11 cellular contexts compared by ENCODE assay signal in the genomic region with DNA sequence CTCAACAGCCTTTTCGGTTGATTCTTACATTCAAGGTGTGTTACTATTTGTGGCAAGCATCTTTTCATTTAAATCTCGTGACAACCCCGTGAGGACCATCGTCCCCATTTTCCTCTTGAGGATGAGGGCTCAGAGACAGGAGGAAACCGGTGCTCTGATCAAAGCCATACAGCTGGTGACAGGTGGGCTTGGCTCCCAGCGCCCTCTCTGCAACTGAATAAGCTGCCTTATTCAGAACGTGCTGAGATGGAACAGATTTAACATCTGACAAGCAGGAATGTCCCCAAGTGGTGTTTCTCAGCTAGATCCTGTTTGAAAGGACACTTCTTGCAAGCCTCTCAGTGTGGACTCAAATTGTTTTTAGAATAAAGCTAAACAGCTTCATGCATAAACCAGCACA. TPM values are rescaled to one million over a fixed set of nuclear protein-coding genes. Genes with fewer than 3 reads are reported as not detected.
DNase-seq lines count a peak whose midpoint lies in the region; ATAC-seq and TF ChIP-seq lines count a peak whose summit lies in the region.
"Had no signal": no experiment of that assay in that cellular context is flagged by ENCODE, and none has a peak within 500 bp of the region (broad histone marks: within the 10 kb centered on the region; RNA-seq: fewer than 3 reads in every experiment).

No MANE protein-coding gene starts in this region.

- peaks cover 2% of the 10 kb centered on the region for H3K9me3 ChIP-seq in RWPE2 (ENCODE audit: severe bottlenecking)
- H3K9me3 ChIP-seq in aorta (ENCODE audit: control insufficient read depth, low read length) = no peaks in the 10 kb centered on the region
- H3K9me3 ChIP-seq: prostate gland had no signal

- 59 to 63% methylated on average over 7 of the region's 7 CpGs for WGBS in aorta, 2 donors

- intact Hi-C loops in posterior cingulate gyrus (cut with DNase I) = loop anchor here (2.0 kb wide), 1 partner anchor 21 kb away; a partner anchor contains a TSS
- intact Hi-C loops in aorta (cut with DNase I) = no loop called here

- H3K36me3 ChIP-seq in RWPE2 (ENCODE audit: low read depth) (no peaks in the 10 kb centered on the region), aorta (ENCODE audit: control insufficient read depth in 1 of 2, insufficient read depth in 2 of 2, low read length in 1 of 2) (no peaks in the 10 kb centered on the region)
- H3K36me3 ChIP-seq: prostate gland had no signal

- peak overlapping the region; percentile 24 for H3K4me3 Mint-ChIP-seq in stimulated activated naive CD8-positive, alpha-beta T cell treated with anti-CD3 and anti-CD28 coated beads, Interleukin-15, Interleukin-2, amounts not matched to agents 100 ng/mL and 50 ng/mL, for 24 hours
- H3K4me3 Mint-ChIP-seq in glutamatergic neuron (ENCODE audit: unreplicated experiment) = peak overlapping the region; percentile 69

- no peaks in the 10 kb centered on the region for H3K9me3 Mint-ChIP-seq in stimulated activated naive CD8-positive, alpha-beta T cell treated with anti-CD3 and anti-CD28 coated beads, Interleukin-15, Interleukin-2, amounts not matched to agents 100 ng/mL and 50 ng/mL, for 24 hours
- H3K9me3 Mint-ChIP-seq in glutamatergic neuron (ENCODE audit: unreplicated experiment) = no peaks in the 10 kb centered on the region

- H3K4me3 ChIP-seq in RWPE2 (ENCODE audit: severe bottlenecking) (peak overlapping the region; percentile 41), aorta (ENCODE audit: low read length in 2 of 2) (no peak overlapping the region)
- H3K4me3 ChIP-seq: prostate gland had no signal

- no peaks in the 10 kb centered on the region for H3K36me3 Mint-ChIP-seq in stimulated activated naive CD8-positive, alpha-beta T cell treated with anti-CD3 and anti-CD28 coated beads, Interleukin-15, Interleukin-2, amounts not matched to agents 100 ng/mL and 50 ng/mL, for 24 hours (ENCODE audit: low read depth)
- peaks cover 10% of the 10 kb centered on the region for H3K36me3 Mint-ChIP-seq in glutamatergic neuron (ENCODE audit: unreplicated experiment)

- H3K27me3 ChIP-seq in RWPE2 (ENCODE audit: insufficient read depth, poor library complexity, severe bottlenecking) (no peaks in the 10 kb centered on the region), aorta (ENCODE audit: control insufficient read depth in 1 of 2, insufficient read depth in 2 of 2, low read length in 1 of 2) (no peaks in the 10 kb centered on the region)

- DNase-seq in stimulated activated naive CD8-positive, alpha-beta T cell treated with anti-CD3 and anti-CD28 coated beads, Interleukin-15, Interleukin-2, amounts not matched to agents 100 U/mL and 50 U/mL, for 24 hours = no peak
- DNase-seq in RWPE2 (ENCODE audit: low spot score) (no peak), glutamatergic neuron (no peak), posterior cingulate gyrus (no peak), hippocampal formation (lab: John Stamatoyannopoulos, UW) (no peak), aorta (no peak)

- H3K27ac ChIP-seq in RWPE2 (ENCODE audit: poor library complexity, severe bottlenecking) (no peak overlapping the region), aorta (ENCODE audit: low read depth in 1 of 2, low read length in 2 of 2) (no peak overlapping the region)
- H3K27ac ChIP-seq: prostate gland, VCaP had no signal

- TF ChIP-seq CTCF in RWPE2 (IDR thresholded peaks at IDR 0.05; ENCODE audit: poor library complexity, severe bottlenecking) = no peak
- TF ChIP-seq CTCF in glutamatergic neuron (IDR thresholded peaks at IDR 0.05; ENCODE audit: partially characterized antibody, unreplicated experiment) = no peak

- H3K4me1 ChIP-seq in RWPE2 (ENCODE audit: insufficient read depth, poor library complexity, severe bottlenecking) (no peaks in the 10 kb centered on the region), aorta (ENCODE audit: control insufficient read depth in 1 of 2, insufficient read depth in 2 of 2, low read length in 2 of 2) (no peaks in the 10 kb centered on the region)
- H3K4me1 ChIP-seq: prostate gland had no signal

- no peaks in the 10 kb centered on the region for H3K27me3 Mint-ChIP-seq in stimulated activated naive CD8-positive, alpha-beta T cell treated with anti-CD3 and anti-CD28 coated beads, Interleukin-15, Interleukin-2, amounts not matched to agents 100 ng/mL and 50 ng/mL, for 24 hours
- peaks cover 6% of the 10 kb centered on the region for H3K27me3 Mint-ChIP-seq in glutamatergic neuron (ENCODE audit: unreplicated experiment)

- ATAC-seq in stimulated activated naive CD8-positive, alpha-beta T cell treated with anti-CD3 and anti-CD28 coated beads, Interleukin-15, Interleukin-2, amounts not matched to agents 100 U/mL and 50 U/mL, for 24 hours = no peak
- ATAC-seq in RWPE2 (ENCODE audit: low read depth) (no peak), HG02938 (IDR thresholded peaks at IDR 0.05; ENCODE audit: unreplicated experiment) (no peak), aorta (ENCODE audit: low FRiP score) (no peak)

- H3K4me1 Mint-ChIP-seq in stimulated activated naive CD8-positive, alpha-beta T cell treated with anti-CD3 and anti-CD28 coated beads, Interleukin-15, Interleukin-2, amounts not matched to agents 100 ng/mL and 50 ng/mL, for 24 hours (ENCODE audit: low read depth) = no peaks in the 10 kb centered on the region
- H3K4me1 Mint-ChIP-seq in glutamatergic neuron (ENCODE audit: low read depth, unreplicated experiment) = peaks cover 6% of the 10 kb centered on the region

- no peak overlapping the region for H3K27ac Mint-ChIP-seq in stimulated activated naive CD8-positive, alpha-beta T cell treated with anti-CD3 and anti-CD28 coated beads, Interleukin-15, Interleukin-2, amounts not matched to agents 100 ng/mL and 50 ng/mL, for 24 hours
- peak overlapping the region; percentile 84 for H3K27ac Mint-ChIP-seq in glutamatergic neuron (ENCODE audit: unreplicated experiment)

RNA-seq across cellular contexts. Expression of a gene that starts 22.2 kb away (rescaled TPM):
- 47.4 TPM for total RNA-seq in glutamatergic neuron (ENCODE audit: unreplicated experiment)
- total RNA-seq in aorta = 10 to 100 TPM; 31.4 to 36.4 TPM
- 10 to 100 TPM; 15.8 to 22.0 TPM for polyA plus RNA-seq in aorta

RNA-seq across cellular contexts. Expression of a gene that starts 39.0 kb away (rescaled TPM):
- total RNA-seq in glutamatergic neuron (ENCODE audit: unreplicated experiment) = 11.6 TPM
- 10 to 100 TPM; 60.1 to 60.2 TPM for total RNA-seq in aorta
- polyA plus RNA-seq in aorta = 1 to 10 TPM; 1.1 to 3.7 TPM
- total RNA-seq: OCI-LY7 had no signal
